In the genomic region with DNA sequence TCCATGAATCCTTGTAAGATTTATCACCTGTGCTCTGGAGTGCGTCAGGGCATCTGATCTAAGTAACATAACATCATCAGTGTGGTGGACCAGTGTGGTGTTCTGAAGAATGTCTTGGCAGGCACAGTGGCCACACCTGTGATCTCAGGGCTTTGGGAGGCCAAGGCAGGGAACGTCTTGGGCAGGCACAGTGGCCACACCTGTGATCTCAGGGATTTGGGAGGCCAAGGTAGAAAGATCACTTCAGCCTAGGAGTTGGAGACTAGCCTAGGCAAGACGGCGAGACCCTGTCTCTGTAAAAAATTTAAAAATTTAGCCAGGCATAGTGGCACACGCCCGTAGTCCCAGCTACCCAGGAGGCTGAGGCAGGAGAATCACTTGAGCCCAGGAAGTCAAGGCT, we compare ENCODE assay signal across 25 cellular contexts.
"Had no signal": no experiment of that assay in that cellular context is flagged by ENCODE, and none has a peak within 500 bp of the region (broad histone marks: within the 10 kb centered on the region; RNA-seq: fewer than 3 reads in every experiment).

No MANE protein-coding gene starts in this region.

- H3K36me3 Mint-ChIP-seq: activated naive CD4-positive, alpha-beta T cell treated with anti-CD3 and anti-CD28 coated beads, Interleukin-2, amount 50 U/mL, for 24 hours; activated naive CD8-positive, alpha-beta T cell treated with anti-CD3 and anti-CD28 coated beads for 36 hours had no signal

- H3K27me3 ChIP-seq: adrenal gland, body of pancreas, colonic mucosa had no signal

- H3K27ac Mint-ChIP-seq: activated CD4-positive, alpha-beta memory T cell treated with anti-CD3 and anti-CD28 coated beads, Interleukin-2, amount 10 ng/mL, durations not matched to agents 7 days and 5 days; activated CD4-positive, alpha-beta T cell treated with anti-CD3 and anti-CD28 coated beads for 36 hours; activated CD4-positive, alpha-beta T cell treated with anti-CD3 and anti-CD28 coated beads, Interleukin-2, amount 10 ng/mL, durations not matched to agents 7 days and 5 days; activated naive CD4-positive, alpha-beta T cell treated with anti-CD3 and anti-CD28 coated beads for 36 hours; activated naive CD4-positive, alpha-beta T cell treated with anti-CD3 and anti-CD28 coated beads, Interleukin-2, amount 50 U/mL, for 24 hours; activated naive CD8-positive, alpha-beta T cell treated with anti-CD3 and anti-CD28 coated beads for 36 hours; activated naive CD8-positive, alpha-beta T cell treated with anti-CD3 and anti-CD28 coated beads, Interleukin-2, amount 50 U/mL, for 24 hours; activated T-cell treated with anti-CD3 and anti-CD28 coated beads, Interleukin-2, amount 50 U/mL, for 24 hours; activated T-cell treated with anti-CD3 and anti-CD28 coated beads, Interleukin-2, amount 50 U/mL, for 72 hours had no signal

- ATAC-seq: activated CD4-positive, alpha-beta T cell treated with anti-CD3 and anti-CD28 coated beads for 36 hours; activated naive CD8-positive, alpha-beta T cell treated with anti-CD3 and anti-CD28 coated beads, Interleukin-2, amount 50 U/mL, for 24 hours; activated T-cell treated with anti-CD3 and anti-CD28 coated beads, Interleukin-2, amount 50 U/mL, for 72 hours; body of pancreas; gastroesophageal sphincter had no signal

- H3K4me3 ChIP-seq: adrenal gland, body of pancreas, colonic mucosa, esophagus squamous epithelium, gastroesophageal sphincter had no signal

- H3K9me3 ChIP-seq: adrenal gland, body of pancreas, colonic mucosa, esophagus squamous epithelium, gastroesophageal sphincter had no signal

- H3K4me1 Mint-ChIP-seq: activated CD4-positive, alpha-beta memory T cell treated with anti-CD3 and anti-CD28 coated beads, Interleukin-2, amount 10 ng/mL, durations not matched to agents 7 days and 5 days; activated CD4-positive, alpha-beta T cell treated with anti-CD3 and anti-CD28 coated beads for 36 hours; activated CD4-positive, alpha-beta T cell treated with anti-CD3 and anti-CD28 coated beads, Interleukin-2, amount 10 ng/mL, durations not matched to agents 7 days and 5 days; activated naive CD4-positive, alpha-beta T cell treated with anti-CD3 and anti-CD28 coated beads, Interleukin-2, amount 50 U/mL, for 24 hours; activated naive CD8-positive, alpha-beta T cell treated with anti-CD3 and anti-CD28 coated beads for 36 hours; activated naive CD8-positive, alpha-beta T cell treated with anti-CD3 and anti-CD28 coated beads, Interleukin-2, amount 50 U/mL, for 24 hours had no signal

- H3K27me3 Mint-ChIP-seq: activated CD4-positive, alpha-beta T cell treated with anti-CD3 and anti-CD28 coated beads, Interleukin-2, amount 10 ng/mL, durations not matched to agents 7 days and 5 days; activated naive CD4-positive, alpha-beta T cell treated with anti-CD3 and anti-CD28 coated beads, Interleukin-2, amount 50 U/mL, for 24 hours had no signal

- H3K36me3 ChIP-seq: adrenal gland, colonic mucosa, esophagus squamous epithelium, gastroesophageal sphincter had no signal

- H3K9me3 Mint-ChIP-seq: activated CD4-positive, alpha-beta memory T cell treated with anti-CD3 and anti-CD28 coated beads, Interleukin-2, amount 10 ng/mL, durations not matched to agents 7 days and 5 days; activated CD4-positive, alpha-beta T cell treated with anti-CD3 and anti-CD28 coated beads, Interleukin-2, amount 10 ng/mL, durations not matched to agents 7 days and 5 days; activated naive CD4-positive, alpha-beta T cell treated with anti-CD3 and anti-CD28 coated beads for 36 hours; activated naive CD4-positive, alpha-beta T cell treated with anti-CD3 and anti-CD28 coated beads, Interleukin-2, amount 50 U/mL, for 24 hours; activated naive CD8-positive, alpha-beta T cell treated with anti-CD3 and anti-CD28 coated beads for 36 hours; activated naive CD8-positive, alpha-beta T cell treated with anti-CD3 and anti-CD28 coated beads, Interleukin-2, amount 50 U/mL, for 24 hours; activated T-cell treated with anti-CD3 and anti-CD28 coated beads, Interleukin-2, amount 50 U/mL, for 24 hours; activated T-cell treated with anti-CD3 and anti-CD28 coated beads, Interleukin-2, amount 50 U/mL, for 72 hours had no signal

- H3K4me3 Mint-ChIP-seq: activated CD4-positive, alpha-beta memory T cell treated with anti-CD3 and anti-CD28 coated beads, Interleukin-2, amount 10 ng/mL, durations not matched to agents 7 days and 5 days; activated CD4-positive, alpha-beta T cell treated with anti-CD3 and anti-CD28 coated beads for 36 hours; activated CD4-positive, alpha-beta T cell treated with anti-CD3 and anti-CD28 coated beads, Interleukin-2, amount 10 ng/mL, durations not matched to agents 7 days and 5 days; activated naive CD4-positive, alpha-beta T cell treated with anti-CD3 and anti-CD28 coated beads for 36 hours; activated naive CD4-positive, alpha-beta T cell treated with anti-CD3 and anti-CD28 coated beads, Interleukin-2, amount 50 U/mL, for 24 hours; activated naive CD8-positive, alpha-beta T cell treated with anti-CD3 and anti-CD28 coated beads for 36 hours; activated naive CD8-positive, alpha-beta T cell treated with anti-CD3 and anti-CD28 coated beads, Interleukin-2, amount 50 U/mL, for 24 hours; activated T-cell treated with anti-CD3 and anti-CD28 coated beads, Interleukin-2, amount 50 U/mL, for 24 hours; activated T-cell treated with anti-CD3 and anti-CD28 coated beads, Interleukin-2, amount 50 U/mL, for 72 hours had no signal

- DNase-seq: activated CD4-positive, alpha-beta memory T cell treated with anti-CD3 and anti-CD28 coated beads, Interleukin-2, amount 10 ng/mL, durations not matched to agents 7 days and 5 days; activated CD4-positive, alpha-beta T cell treated with anti-CD3 and anti-CD28 coated beads for 36 hours; activated CD4-positive, alpha-beta T cell treated with anti-CD3 and anti-CD28 coated beads, Interleukin-2, amount 10 ng/mL, durations not matched to agents 7 days and 5 days; activated CD4-positive, alpha-beta T cell treated with anti-CD3 and anti-CD28 coated beads, Interleukin-2, amount 50 U/mL, for 4 hours; activated CD4-positive, CD25-positive, alpha-beta regulatory T cell; activated CD4-positive, CD25-positive, alpha-beta regulatory T cell treated with anti-CD3 and anti-CD28 coated beads, Interleukin-2, amount 50 U/mL, for 72 hours; activated CD8-positive, alpha-beta memory T cell treated with anti-CD3 and anti-CD28 coated beads, Interleukin-2, amount 50 U/mL, for 48 hours; activated naive CD4-positive, alpha-beta T cell treated with anti-CD3 and anti-CD28 coated beads for 36 hours; activated naive CD8-positive, alpha-beta T cell treated with anti-CD3 and anti-CD28 coated beads for 36 hours; activated naive CD8-positive, alpha-beta T cell treated with anti-CD3 and anti-CD28 coated beads, Interleukin-2, amount 50 U/mL, for 24 hours; activated T-cell treated with anti-CD3 and anti-CD28 coated beads for 4 hours; activated T-cell treated with anti-CD3 and anti-CD28 coated beads, Interleukin-2, amount 50 U/mL, for 72 hours; adrenal gland; amygdala; central memory CD4-positive, alpha-beta T cell; cerebellar nuclear complex; colonic mucosa; effector CD8-positive, alpha-beta T cell; esophagus squamous epithelium; foreskin melanocyte; T-helper 2 cell had no signal

- H3K4me1 ChIP-seq: adrenal gland, body of pancreas, colonic mucosa, esophagus squamous epithelium, gastroesophageal sphincter had no signal

- H3K27ac ChIP-seq: adrenal gland, body of pancreas, colonic mucosa, esophagus squamous epithelium, gastroesophageal sphincter had no signal
